ENCODE assay signal across 1 cellular context in the genomic region with DNA sequence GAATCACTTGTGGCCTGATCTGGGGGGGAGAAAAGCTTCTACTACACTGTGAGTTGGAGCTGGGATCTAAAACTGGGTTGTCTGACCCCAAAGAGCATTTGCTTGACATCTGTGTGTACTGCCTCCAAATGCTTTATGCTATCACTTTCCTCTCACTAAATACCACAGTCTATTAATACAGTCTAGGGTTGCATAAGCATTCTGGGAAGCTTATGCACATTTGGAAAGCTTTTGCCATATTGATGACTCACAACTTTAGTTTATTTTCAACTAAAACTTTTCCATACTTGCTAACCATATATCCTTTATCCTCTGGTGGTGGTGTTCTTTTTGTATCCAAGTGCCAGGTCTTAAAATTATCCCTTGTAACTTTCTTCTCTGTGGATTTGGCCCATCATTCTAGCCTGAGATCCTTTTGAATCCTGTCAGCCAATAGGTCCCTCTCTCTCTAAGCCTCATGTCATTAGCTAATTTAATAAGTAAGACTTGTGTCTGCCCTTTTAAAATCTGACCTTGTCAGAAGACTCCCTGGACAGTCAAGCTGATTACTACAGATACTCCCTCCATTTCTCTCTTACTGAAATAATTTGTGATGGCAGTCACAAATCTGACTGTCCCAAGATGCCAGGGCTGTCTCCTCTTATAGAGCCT.
TF ChIP-seq lines count a peak whose summit lies in the region.

No MANE protein-coding gene starts in this region.

TF ChIP-seq in IMR-90, 13 proteins besides CTCF, POLR2A, EP300 and RAD21 (continued from another document):
- no peak for TF ChIP-seq MAZ (IDR thresholded peaks at IDR 0.05; ENCODE audit: borderline replicate concordance, low read depth, low read length)
- TF ChIP-seq FOS (IDR thresholded peaks at IDR 0.05; ENCODE audit: low read depth, low read length), result peak; percentile 70; the same call in 1 of the 2 replicates
- TF ChIP-seq, protein P1, sequence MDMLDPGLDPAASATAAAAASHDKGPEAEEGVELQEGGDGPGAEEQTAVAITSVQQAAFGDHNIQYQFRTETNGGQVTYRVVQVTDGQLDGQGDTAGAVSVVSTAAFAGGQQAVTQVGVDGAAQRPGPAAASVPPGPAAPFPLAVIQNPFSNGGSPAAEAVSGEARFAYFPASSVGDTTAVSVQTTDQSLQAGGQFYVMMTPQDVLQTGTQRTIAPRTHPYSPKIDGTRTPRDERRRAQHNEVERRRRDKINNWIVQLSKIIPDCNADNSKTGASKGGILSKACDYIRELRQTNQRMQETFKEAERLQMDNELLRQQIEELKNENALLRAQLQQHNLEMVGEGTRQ (IDR thresholded peaks at IDR 0.05; ENCODE audit: low read depth, low read length), result no peak
